Comparison of ENCODE assay signal across 6 cellular contexts in genomic region chr9:133477992-133478850, GRCh38. TPM values are rescaled to one million over a fixed set of nuclear protein-coding genes. Genes with fewer than 3 reads are reported as not detected.
DNase-seq lines count a peak whose midpoint lies in the region; ATAC-seq and TF ChIP-seq lines count a peak whose summit lies in the region.

No MANE protein-coding gene starts in this region.

- WGBS in HUES64, result 27% methylated on average over 17 of the region's 17 CpGs

- H2AFZ ChIP-seq in neural progenitor cell (replicated peaks), result peak overlapping the region; percentile 74

- H3K4me3 Mint-ChIP-seq in activated T-cell treated with anti-CD3 and anti-CD28 coated beads, Interleukin-2, amount 50 U/mL, for 72 hours, result peak overlapping the region; percentile 81 to 86
- peak overlapping the region; percentile 82 for H3K4me3 Mint-ChIP-seq in neural progenitor cell

- no peak overlapping the region for H3K27ac Mint-ChIP-seq in activated T-cell treated with anti-CD3 and anti-CD28 coated beads, Interleukin-2, amount 50 U/mL, for 72 hours
- H3K27ac Mint-ChIP-seq in neural progenitor cell, result no peak overlapping the region

- H3F3A ChIP-seq in neural progenitor cell (ENCODE audit: low read depth), result peaks cover 3% of the 10 kb centered on the region

- DNase-seq in activated T-cell treated with anti-CD3 and anti-CD28 coated beads, Interleukin-2, amount 50 U/mL, for 72 hours, result peak in 1 of 2 donors; percentile 16
- DNase-seq in activated T-cell treated with anti-CD3 and anti-CD28 coated beads, Interleukin-2, amount 50 U/mL, for 48 hours, result no peak
- peak; percentile 28 for DNase-seq in choroid plexus epithelial cell (ENCODE audit: low read depth)
- peak; percentile 65 for DNase-seq in neural progenitor cell (ENCODE audit: low spot score)
- no peak for DNase-seq in cerebellum (ENCODE audit: low spot score)

- H3K36me3 Mint-ChIP-seq in activated T-cell treated with anti-CD3 and anti-CD28 coated beads, Interleukin-2, amount 50 U/mL, for 72 hours (ENCODE audit: insufficient read depth in 2 of 2), result no peaks in the 10 kb centered on the region
- H3K36me3 Mint-ChIP-seq in neural progenitor cell, result no peaks in the 10 kb centered on the region

- H3K27me3 Mint-ChIP-seq in activated T-cell treated with anti-CD3 and anti-CD28 coated beads, Interleukin-2, amount 50 U/mL, for 72 hours (ENCODE audit: low read depth), result no peaks in the 10 kb centered on the region
- peaks cover 6% of the 10 kb centered on the region for H3K27me3 Mint-ChIP-seq in neural progenitor cell (ENCODE audit: insufficient read depth, low read depth)

- peaks cover 9% of the 10 kb centered on the region; the same call in 1 of the 2 replicates for H3K4me1 ChIP-seq in HUES64 (ENCODE audit: insufficient read depth, low read length)
- H3K4me1 ChIP-seq in neural progenitor cell, result peaks cover 10% of the 10 kb centered on the region

- H3K4me2 ChIP-seq in neural progenitor cell, result peak overlapping the region; percentile 78

- ATAC-seq in activated T-cell treated with anti-CD3 and anti-CD28 coated beads, Interleukin-2, amount 50 U/mL, for 72 hours (replicated peaks in 1 of 2), result peak; percentile 5

- no peaks in the 10 kb centered on the region for H3K9me3 Mint-ChIP-seq in activated T-cell treated with anti-CD3 and anti-CD28 coated beads, Interleukin-2, amount 50 U/mL, for 72 hours
- H3K9me3 Mint-ChIP-seq in neural progenitor cell, result no peaks in the 10 kb centered on the region

- H3K79me2 ChIP-seq in neural progenitor cell (ENCODE audit: low read depth), result peaks cover 8% of the 10 kb centered on the region

- H3K9ac ChIP-seq in HUES64 (ENCODE audit: low read depth, low read length) (peak overlapping the region; percentile 58), neural progenitor cell (peak overlapping the region; percentile 30)

- peaks cover 11% of the 10 kb centered on the region for H3K4me1 Mint-ChIP-seq in activated T-cell treated with anti-CD3 and anti-CD28 coated beads, Interleukin-2, amount 50 U/mL, for 72 hours (ENCODE audit: low read depth)
- H3K4me1 Mint-ChIP-seq in neural progenitor cell, result peaks cover 8% of the 10 kb centered on the region

- H3K27ac ChIP-seq in HUES64 (ENCODE audit: low read depth, low read length) (no peak overlapping the region), neural progenitor cell (no peak overlapping the region)

- H3K9me3 ChIP-seq in HUES64 (ENCODE audit: insufficient read depth, low read depth, low read length) (no peaks in the 10 kb centered on the region), neural progenitor cell (ENCODE audit: low read depth) (no peaks in the 10 kb centered on the region)

- H4K20me1 ChIP-seq in neural progenitor cell (ENCODE audit: low read depth), result no peaks in the 10 kb centered on the region

- H3K27me3 ChIP-seq in HUES64 (ENCODE audit: insufficient read depth, low read length), result peaks cover 8% of the 10 kb centered on the region; the same call in 1 of the 2 replicates
- peaks cover 23% of the 10 kb centered on the region for H3K27me3 ChIP-seq in neural progenitor cell

- peak overlapping the region; percentile 75 for H3K4me3 ChIP-seq in HUES64 (ENCODE audit: low read length)
- H3K4me3 ChIP-seq in choroid plexus epithelial cell (ENCODE audit: low read depth, low read length), result peak overlapping the region; percentile 71
- peak overlapping the region; percentile 51 for H3K4me3 ChIP-seq in neural progenitor cell

- no peak for TF ChIP-seq CTCF in choroid plexus epithelial cell (conservative IDR thresholded peaks at IDR 0.05; ENCODE audit: low read depth, low read length)
- no peak for TF ChIP-seq CTCF in neural progenitor cell (IDR thresholded peaks at IDR 0.05)

- H3K36me3 ChIP-seq in HUES64 (ENCODE audit: insufficient read depth, low read length) (peaks cover 26% of the 10 kb centered on the region), neural progenitor cell (no peaks in the 10 kb centered on the region)

RNA-seq across cellular contexts. Expression of gene SLC2A6, which starts 0.7 kb away (rescaled TPM):
- total RNA-seq in activated T-cell treated with anti-CD3 and anti-CD28 coated beads, Interleukin-2, amount 50 U/mL, for 72 hours, result 1 to 10 TPM; 2.0 to 2.6 TPM
- 15.8 TPM for polyA plus RNA-seq in HUES64 (2013, experiment 1 of 2)
- polyA plus RNA-seq in HUES64 (2013, experiment 2 of 2), result 13.8 TPM
- total RNA-seq in neural progenitor cell (ENCODE audit: low replicate concordance) (2.3 and 8.8 TPM in 2 replicates), cerebellum (9.2 TPM)

RNA-seq across cellular contexts. Expression of gene CACFD1, which starts 18.4 kb away (rescaled TPM):
- 1 to 10 TPM; 1.3 to 2.8 TPM for total RNA-seq in activated T-cell treated with anti-CD3 and anti-CD28 coated beads, Interleukin-2, amount 50 U/mL, for 72 hours
- polyA plus RNA-seq in HUES64 (2013, experiment 1 of 2), result 12.7 TPM
- 13.3 TPM for polyA plus RNA-seq in HUES64 (2013, experiment 2 of 2)
- total RNA-seq in neural progenitor cell (ENCODE audit: low replicate concordance) (15.7 and 29.3 TPM in 2 replicates), cerebellum (21.6 TPM)

RNA-seq across cellular contexts. Expression of gene MYMK, which starts 46.5 kb away (rescaled TPM):
- not detected for total RNA-seq in activated T-cell treated with anti-CD3 and anti-CD28 coated beads, Interleukin-2, amount 50 U/mL, for 72 hours
- polyA plus RNA-seq in HUES64 (2013, experiment 1 of 2), result not detected
- polyA plus RNA-seq in HUES64 (2013, experiment 2 of 2), result not detected
- total RNA-seq in neural progenitor cell (ENCODE audit: low replicate concordance) (not detected in 2 replicates), cerebellum (not detected)

RNA-seq across cellular contexts. Expression of gene ADAMTS13, which starts 56.1 kb away (rescaled TPM):
- total RNA-seq in activated T-cell treated with anti-CD3 and anti-CD28 coated beads, Interleukin-2, amount 50 U/mL, for 72 hours, result 1 to 10 TPM; 3.9 to 4.7 TPM
- polyA plus RNA-seq in HUES64 (2013, experiment 1 of 2), result 2.3 TPM
- 4.4 TPM for polyA plus RNA-seq in HUES64 (2013, experiment 2 of 2)
- total RNA-seq in neural progenitor cell (ENCODE audit: low replicate concordance), result 2.4 and 6.1 TPM in 2 replicates
- 2.9 TPM for total RNA-seq in cerebellum

RNA-seq across cellular contexts. Expression of gene ADAMTSL2, which starts 56.3 kb away (rescaled TPM):
- under 1 TPM; 0.07 to 0.17 TPM for total RNA-seq in activated T-cell treated with anti-CD3 and anti-CD28 coated beads, Interleukin-2, amount 50 U/mL, for 72 hours
- 0.65 TPM for polyA plus RNA-seq in HUES64 (2013, experiment 1 of 2)
- polyA plus RNA-seq in HUES64 (2013, experiment 2 of 2), result 1.2 TPM
- 0.30 and 0.99 TPM in 2 replicates for total RNA-seq in neural progenitor cell (ENCODE audit: low replicate concordance)
- 1.8 TPM for total RNA-seq in cerebellum

Comparison
In these comparisons a context has a peak if more than half of its experiments do, and no peak if none do; other contexts are left out.
1. DNase-seq: peak in choroid plexus epithelial cell (single experiment) and neural progenitor cell (single experiment); none in activated T-cell treated with anti-CD3 and anti-CD28 coated beads, Interleukin-2, amount 50 U/mL, for 48 hours (0 of 2) and cerebellum (single experiment).
2. Peak in every context shown above with its lines, with median percentiles within 50 percentile points of each other: H3K4me3 ChIP-seq.